1 cellular context compared by ENCODE assay signal in genomic region chr11:46381046-46381835, GRCh38.
TF ChIP-seq lines count a peak whose summit lies in the region.

TSS of gene MDK (plus strand) at chr11:46381669. CDS start at chr11:46382058, 389 bp downstream.

TF ChIP-seq in GM23338, 12 proteins besides CTCF, POLR2A, EP300 and RAD21:
- TF ChIP-seq ZNF462 (CRISPR knock-in tag; IDR thresholded peaks at IDR 0.05) = no peak
- TF ChIP-seq STAT1 (IDR thresholded peaks at IDR 0.05; ENCODE audit: unreplicated experiment) = no peak
- no peak for TF ChIP-seq ZNF114 (CRISPR knock-in tag; IDR thresholded peaks at IDR 0.05)
- TF ChIP-seq EZH2phosphoT487 (IDR thresholded peaks at IDR 0.05; ENCODE audit: unreplicated experiment) = no peak
- no peak; the same call in none of the 2 replicates for TF ChIP-seq POLR2AphosphoS5 (IDR thresholded peaks at IDR 0.05; ENCODE audit: low read depth)
- no peak for TF ChIP-seq JUNB (IDR thresholded peaks at IDR 0.05; ENCODE audit: unreplicated experiment)
